Comparison of ENCODE assay signal across 30 cellular contexts in the genomic region with DNA sequence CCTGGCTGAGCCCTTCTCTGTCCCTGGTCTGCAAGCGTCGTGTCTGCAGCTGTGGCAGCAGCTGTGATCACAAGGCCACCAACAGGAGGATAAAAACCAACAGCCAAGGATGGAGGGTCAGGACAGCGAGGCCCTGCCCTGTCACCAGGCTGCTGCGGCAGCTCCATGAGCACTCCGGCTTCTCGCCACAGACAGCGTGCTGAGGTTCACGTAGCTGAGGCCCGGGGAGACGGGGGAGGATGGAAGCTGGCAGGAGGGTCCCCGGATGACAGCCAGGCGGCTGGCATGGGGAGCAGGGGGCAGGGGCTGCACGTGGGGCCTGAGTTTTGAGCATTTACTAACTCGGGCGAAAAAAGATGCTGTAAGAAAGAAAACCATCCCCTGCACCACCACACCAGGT. TPM values are rescaled to one million over a fixed set of nuclear protein-coding genes. Genes with fewer than 3 reads are reported as not detected.
DNase-seq lines count a peak whose midpoint lies in the region; FAIRE-seq and TF ChIP-seq lines count a peak whose summit lies in the region.
"Had no signal": no experiment of that assay in that cellular context is flagged by ENCODE, and none has a peak within 500 bp of the region (broad histone marks: within the 10 kb centered on the region; RNA-seq: fewer than 3 reads in every experiment).

No MANE protein-coding gene starts in this region.

- H3K4me1 ChIP-seq in HEK293 (ENCODE audit: control insufficient read depth, insufficient read depth, low read length) (peaks cover 3% of the 10 kb centered on the region; the same call in 1 of the 2 replicates), colonic mucosa (peaks cover 11% of the 10 kb centered on the region), prostate gland (replicated peaks) (peaks cover 69% of the 10 kb centered on the region), tibial artery (peaks cover 0 to 65% (median 45%) of the 10 kb centered on the region in 4 donors), small intestine (ENCODE audit: control insufficient read depth in 2 of 2, insufficient read depth in 1 of 2, low read depth in 1 of 2, low read length in 1 of 2) (peaks cover 0 to 10% of the 10 kb centered on the region in 2 donors)

- H3K27ac Mint-ChIP-seq in activated naive CD4-positive, alpha-beta T cell treated with anti-CD3 and anti-CD28 coated beads, Interleukin-2, amount 10 ng/mL, durations not matched to agents 7 days and 5 days = peak overlapping the region; percentile 37
- H3K27ac Mint-ChIP-seq: activated T-helper 17 cell treated with anti-CD3 and anti-CD28 coated beads, Interleukin-2, amount 50 U/mL, for 72 hours; CD4-positive, alpha-beta T cell; stimulated activated effector memory CD8-positive, alpha-beta T cell treated with anti-CD3 and anti-CD28 coated beads, Interleukin-12 subunit alpha, Interleukin-12 subunit beta, amount 100 ng/mL, for 72 hours had no signal

- intact Hi-C loops in colonic mucosa (cut with DNase I) (no loop called here), prostate gland (cut with DNase I) (loop anchor here (10.0 kb wide), 1 partner anchor 145 kb away; a partner anchor contains a TSS), tibial artery (cut with DNase I; ENCODE audit: low total_unique reads) (no loop called here)

- H3K27me3 Mint-ChIP-seq in activated naive CD4-positive, alpha-beta T cell treated with anti-CD3 and anti-CD28 coated beads, Interleukin-2, amount 10 ng/mL, durations not matched to agents 7 days and 5 days = no peaks in the 10 kb centered on the region
- H3K27me3 Mint-ChIP-seq: activated naive CD4-positive, alpha-beta T cell treated with anti-CD3 and anti-CD28 coated beads, Interleukin-2, amount 50 U/mL, for 24 hours; activated T-helper 17 cell treated with anti-CD3 and anti-CD28 coated beads, Interleukin-2, amount 50 U/mL, for 72 hours; CD4-positive, alpha-beta T cell had no signal

- H3K27me3 ChIP-seq in colonic mucosa (no peaks in the 10 kb centered on the region), prostate gland (replicated peaks; ENCODE audit: insufficient read depth) (no peaks in the 10 kb centered on the region), tibial artery (no peaks in the 10 kb centered on the region), small intestine (ENCODE audit: control insufficient read depth in 2 of 2, insufficient read depth in 2 of 2, low read length in 2 of 2) (no peaks in the 10 kb centered on the region)
- H3K27me3 ChIP-seq: cardiac muscle cell, left lung, sigmoid colon, upper lobe of left lung had no signal

- CTCF ChIA-PET in activated naive CD4-positive, alpha-beta T cell treated with anti-CD3 and anti-CD28 coated beads, Interleukin-2, amount 10 ng/mL, durations not matched to agents 7 days and 5 days (lab: Charles Lee) = no interaction called here
- CTCF ChIA-PET in HEK293 (lab: Yijun Ruan, JAX) = no interaction called here

- no peak for FAIRE-seq in small intestine (lab: Jason Lieb, UNC)
- FAIRE-seq: A204.1, D721Med had no signal

- H3K36me3 Mint-ChIP-seq in activated naive CD4-positive, alpha-beta T cell treated with anti-CD3 and anti-CD28 coated beads, Interleukin-2, amount 10 ng/mL, durations not matched to agents 7 days and 5 days = peaks cover 15% of the 10 kb centered on the region
- H3K36me3 Mint-ChIP-seq: activated naive CD4-positive, alpha-beta T cell treated with anti-CD3 and anti-CD28 coated beads, Interleukin-2, amount 50 U/mL, for 24 hours had no signal

- no peaks in the 10 kb centered on the region for H3K9me3 Mint-ChIP-seq in activated naive CD4-positive, alpha-beta T cell treated with anti-CD3 and anti-CD28 coated beads, Interleukin-2, amount 10 ng/mL, durations not matched to agents 7 days and 5 days
- H3K9me3 Mint-ChIP-seq: activated naive CD4-positive, alpha-beta T cell treated with anti-CD3 and anti-CD28 coated beads, Interleukin-2, amount 50 U/mL, for 24 hours; activated T-helper 17 cell treated with anti-CD3 and anti-CD28 coated beads, Interleukin-2, amount 50 U/mL, for 72 hours; CD4-positive, alpha-beta T cell; stimulated activated effector memory CD8-positive, alpha-beta T cell treated with anti-CD3 and anti-CD28 coated beads, Interleukin-12 subunit alpha, Interleukin-12 subunit beta, amount 100 ng/mL, for 72 hours had no signal

- H3K9me3 ChIP-seq in HEK293 (ENCODE audit: control insufficient read depth, insufficient read depth, low read depth, low read length) (no peaks in the 10 kb centered on the region), colonic mucosa (no peaks in the 10 kb centered on the region), prostate gland (no peaks in the 10 kb centered on the region), tibial artery (no peaks in the 10 kb centered on the region), small intestine (ENCODE audit: control insufficient read depth, low read depth) (no peaks in the 10 kb centered on the region)
- H3K9me3 ChIP-seq: left lung, sigmoid colon, upper lobe of left lung had no signal

- 84% methylated on average over 15 of the region's 15 CpGs for WGBS in prostate gland
- 92 to 93% (median 93%) methylated on average over 15 of the region's 15 CpGs for WGBS in small intestine, 3 donors

- peaks cover 41% of the 10 kb centered on the region for H3K4me1 Mint-ChIP-seq in activated naive CD4-positive, alpha-beta T cell treated with anti-CD3 and anti-CD28 coated beads, Interleukin-2, amount 10 ng/mL, durations not matched to agents 7 days and 5 days

- peaks cover 15 to 90% of the 10 kb centered on the region in 2 experiments for H3K36me3 ChIP-seq in HEK293 (ENCODE audit: control insufficient read depth in 2 of 2, insufficient read depth in 1 of 2, low read length in 2 of 2)
- H3K36me3 ChIP-seq in colonic mucosa = no peaks in the 10 kb centered on the region
- H3K36me3 ChIP-seq in prostate gland = no peaks in the 10 kb centered on the region
- peaks cover 0 to 30% (median 19%) of the 10 kb centered on the region in 3 donors for H3K36me3 ChIP-seq in tibial artery
- no peaks in the 10 kb centered on the region for H3K36me3 ChIP-seq in small intestine (ENCODE audit: control insufficient read depth in 2 of 2, insufficient read depth in 2 of 2, low read length in 2 of 2)
- H3K36me3 ChIP-seq: cardiac muscle cell had no signal

- peak overlapping the region in 1 of 2 donors; percentile 14 for H3K9ac ChIP-seq in colonic mucosa (ENCODE audit: low read depth in 2 of 2, low read length in 2 of 2)
- H3K9ac ChIP-seq: GM23248 had no signal

- H3K4me3 Mint-ChIP-seq in activated naive CD4-positive, alpha-beta T cell treated with anti-CD3 and anti-CD28 coated beads, Interleukin-2, amount 10 ng/mL, durations not matched to agents 7 days and 5 days = no peak overlapping the region
- H3K4me3 Mint-ChIP-seq: activated naive CD4-positive, alpha-beta T cell treated with anti-CD3 and anti-CD28 coated beads, Interleukin-2, amount 50 U/mL, for 24 hours; activated T-helper 17 cell treated with anti-CD3 and anti-CD28 coated beads, Interleukin-2, amount 50 U/mL, for 72 hours; CD4-positive, alpha-beta T cell; stimulated activated effector memory CD8-positive, alpha-beta T cell treated with anti-CD3 and anti-CD28 coated beads, Interleukin-12 subunit alpha, Interleukin-12 subunit beta, amount 100 ng/mL, for 72 hours had no signal

- H3K4me3 ChIP-seq in HEK293 (ENCODE audit: low read depth, low read length) (no peak overlapping the region), colonic mucosa (no peak overlapping the region), prostate gland (no peak overlapping the region), tibial artery (no peak overlapping the region), small intestine (ENCODE audit: low read depth in 1 of 2, low read length in 2 of 2) (no peak overlapping the region)
- H3K4me3 ChIP-seq: cardiac muscle cell, coronary artery, GM23248, left lung, sigmoid colon, upper lobe of left lung had no signal

- POLR2A ChIA-PET in HEK293 (lab: Yijun Ruan, JAX) = no interaction called here

- TF ChIP-seq CTCF in HEK293 (tag by site-specific recombination; IDR thresholded peaks at IDR 0.05) = no peak
- no peak for TF ChIP-seq CTCF in colonic mucosa (IDR thresholded peaks at IDR 0.05)
- no peak for TF ChIP-seq CTCF in prostate gland (IDR thresholded peaks at IDR 0.05)
- TF ChIP-seq CTCF in tibial artery (IDR thresholded peaks at IDR 0.05) = no peak

- H3K27ac ChIP-seq in HEK293 (ENCODE audit: extremely low read depth, low read depth, low read length) = no peak overlapping the region
- H3K27ac ChIP-seq in colonic mucosa = peak overlapping the region; percentile 84
- H3K27ac ChIP-seq in prostate gland = peak overlapping the region; percentile 60 to 88
- H3K27ac ChIP-seq in tibial artery = peak overlapping the region in 1 of 2 donors; percentile 55
- no peak overlapping the region for H3K27ac ChIP-seq in small intestine (ENCODE audit: low read depth in 1 of 2, low read length in 1 of 2)
- H3K27ac ChIP-seq: cardiac muscle cell, coronary artery, GM23248, left lung, upper lobe of left lung had no signal

- DNase-seq in activated naive CD4-positive, alpha-beta T cell treated with anti-CD3 and anti-CD28 coated beads, Interleukin-2, amount 10 ng/mL, durations not matched to agents 7 days and 5 days = no peak
- no peak for DNase-seq in activated naive CD4-positive, alpha-beta T cell treated with Interleukin-2 at 50 U/mL for 16 hours
- DNase-seq in colonic mucosa (no peak), prostate gland (ENCODE audit: low spot score) (no peak), DMS114 treated with DMSO at 0.1 percent for 48 hours (lab: John Stamatoyannopoulos, UW; ENCODE audit: unreplicated experiment) (no peak), tibial artery (no peak), small intestine (no peak)
- DNase-seq: activated CD4-positive, alpha-beta T cell treated with anti-CD3 and anti-CD28 coated beads for 1 hour; amniotic stem cell; CD4-positive, alpha-beta T cell; effector memory CD4-positive, alpha-beta T cell; GM23248; islet precursor cell; NCI-H1417 treated with DMSO at 0.1 percent for 48 hours; NCI-H2029 treated with DMSO at 0.1 percent for 48 hours; NCI-H524; NK-92 treated with Interleukin-12 subunit alpha and Interleukin-12 subunit beta, amount 100 ng/mL, for 24 hours; sigmoid colon; stimulated activated CD4-positive, alpha-beta T cell treated with anti-CD3 and anti-CD28 coated beads, Interleukin-15, amount 100 ng/mL, for 24 hours; substantia nigra; upper lobe of left lung had no signal

- no peak for TF ChIP-seq POLR2A in prostate gland (IDR thresholded peaks at IDR 0.05)

TF ChIP-seq in HEK293, 187 proteins besides CTCF, POLR2A, EP300 and RAD21:
- TF ChIP-seq ZNF2 (tag by site-specific recombination; IDR thresholded peaks at IDR 0.05) (no peak), ZNF600 (tag by site-specific recombination; IDR thresholded peaks at IDR 0.05) (peak; percentile 38; the same call in 1 of the 2 replicates)

RNA-seq across cellular contexts. Expression of a gene that starts 5.4 kb away (rescaled TPM):
- total RNA-seq in colonic mucosa (10 to 100 TPM in 1 of 2 donors, 1 to 10 TPM in 1; 8.3 to 70.0 TPM), prostate gland (10 to 100 TPM; 24.7 to 33.2 TPM)
- 10 to 100 TPM in 1 of 3 donors, 1 to 10 TPM in 2; 2.7 to 10.8 (median 3.8) TPM for polyA plus RNA-seq in small intestine

RNA-seq across cellular contexts. Expression of a gene that starts 5.8 kb away (rescaled TPM):
- total RNA-seq in colonic mucosa (10 to 100 TPM; 49.3 to 68.9 TPM), prostate gland (100 to 1,000 TPM; 162 to 215 TPM)
- polyA plus RNA-seq in small intestine = 10 to 100 TPM; 40.0 to 43.6 (median 40.5) TPM

Comparison
In these comparisons a context has a peak if more than half of its experiments do, and no peak if none do; other contexts are left out.
1. H3K27ac ChIP-seq: peak in colonic mucosa (single experiment) and prostate gland (2 of 2); none in HEK293 (single experiment) and small intestine (0 of 2).